8 cellular contexts compared by ENCODE assay signal in genomic region chr2:164896634-164897033, GRCh38. TPM values are rescaled to one million over a fixed set of nuclear protein-coding genes. Genes with fewer than 3 reads are reported as not detected.
A peak's percentile ranks its signal among the peaks of the same experiment; 100 is the strongest.
DNase-seq lines count a peak whose midpoint lies in the region; ATAC-seq and TF ChIP-seq lines count a peak whose summit lies in the region.

No MANE protein-coding gene starts in this region.

- no peak for TF ChIP-seq CTCF in thyroid gland (IDR thresholded peaks at IDR 0.05)

- ATAC-seq in HG02840 (IDR thresholded peaks at IDR 0.05; ENCODE audit: low FRiP score, unreplicated experiment): peak; percentile 96
- ATAC-seq in left ventricle myocardium superior: no peak

- TF ChIP-seq POLR2A in thyroid gland (IDR thresholded peaks at IDR 0.05): no peak

- WGBS in thyroid gland, 2 donors: 73 to 81% methylated on average over 1 of the region's 1 CpG

- no peaks in the 10 kb centered on the region for H3K36me3 ChIP-seq in thyroid gland

- intact Hi-C loops in left ventricle myocardium superior (cut with micrococcal nuclease): no loop called here
- intact Hi-C loops in thyroid gland (cut with DNase I): no loop called here

- DNase-seq in NCI-H1436 treated with DMSO at 0.1 percent for 48 hours (lab: John Stamatoyannopoulos, UW) (peak; percentile 12), NCI-H1436 (lab: John Stamatoyannopoulos, UW) (no peak), NOMO-1 (lab: John Stamatoyannopoulos, UW; ENCODE audit: unreplicated experiment in 2 of 2) (peak; percentile 30 to 72), kidney glomerular epithelial cell (lab: John Stamatoyannopoulos, UW) (peak; percentile 41), left ventricle myocardium superior (no peak), thyroid gland (no peak)
- DNase-seq in effector CD4-positive, alpha-beta T cell: no peak

- H3K4me3 ChIP-seq in thyroid gland (replicated peaks in 1 of 3): no peak overlapping the region

- H3K27me3 ChIP-seq in thyroid gland: no peaks in the 10 kb centered on the region

- no peak overlapping the region for H3K27ac ChIP-seq in thyroid gland

- H3K9me3 ChIP-seq in thyroid gland: no peaks in the 10 kb centered on the region

- H3K4me1 ChIP-seq in thyroid gland: no peaks in the 10 kb centered on the region

RNA-seq across cellular contexts. Expression of gene COBLL1, which starts 55.0 kb away (rescaled TPM):
- 17.0 TPM for total RNA-seq in left ventricle myocardium superior
- total RNA-seq in thyroid gland: 10 to 100 TPM; 41.8 to 90.8 (median 76.9) TPM

RNA-seq across cellular contexts. Expression of gene SLC38A11, which starts 58.7 kb away (rescaled TPM):
- total RNA-seq in left ventricle myocardium superior: 1.0 TPM
- 1 to 10 TPM in 2 of 4 donors, not detected in 2; 1.2 to 3.7 TPM for total RNA-seq in thyroid gland

Comparison
In these comparisons a context has a peak if more than half of its experiments do, and no peak if none do; other contexts are left out.
1. DNase-seq: peak in NCI-H1436 treated with DMSO at 0.1 percent for 48 hours (single experiment), NOMO-1 (2 of 2) and kidney glomerular epithelial cell (single experiment); none in NCI-H1436 (single experiment), left ventricle myocardium superior (single experiment), thyroid gland (0 of 2) and effector CD4-positive, alpha-beta T cell (single experiment).